ENCODE assay signal across 10 cellular contexts in genomic region chr5:42250-42649, GRCh38. TPM values are rescaled to one million over a fixed set of nuclear protein-coding genes. Genes with fewer than 3 reads are reported as not detected.
DNase-seq lines count a peak whose midpoint lies in the region; ATAC-seq and TF ChIP-seq lines count a peak whose summit lies in the region.
"Had no signal": no experiment of that assay in that cellular context is flagged by ENCODE, and none has a peak within 500 bp of the region (broad histone marks: within the 10 kb centered on the region; RNA-seq: fewer than 3 reads in every experiment).

No MANE protein-coding gene starts in this region.

- whole genome bisulfite sequencing in IMR-90 (ENCODE audit: extremely low coverage in 2 of 2, insufficient read length in 1 of 2), 2 experiments: no CpG with 5 or more reads among the region's 6 CpGs

- H2BK5ac ChIP-seq in IMR-90 (ENCODE audit: low read depth, low read length, poor library complexity, severe bottlenecking): no peak overlapping the region

- CTCF ChIA-PET in IMR-90 (lab: Yijun Ruan, JAX): no interaction called here

- peaks cover 30% of the 10 kb centered on the region for H3K27me3 ChIP-seq in IMR-90 (ENCODE audit: control insufficient read depth, insufficient read depth, low read length)
- peaks cover 3% of the 10 kb centered on the region for H3K27me3 ChIP-seq in brain microvascular endothelial cell (replicated peaks)
- no peaks in the 10 kb centered on the region for H3K27me3 ChIP-seq in vagina

- peak; percentile 76 for ATAC-seq in IMR-90 (ENCODE audit: low read depth)
- no peak for ATAC-seq in GM19467 (IDR thresholded peaks at IDR 0.05; ENCODE audit: unreplicated experiment)
- ATAC-seq: activated T-cell treated with anti-CD3 and anti-CD28 coated beads, Interleukin-2, amount 50 U/mL, for 72 hours had no signal

- H3K9ac ChIP-seq in IMR-90 (ENCODE audit: low read depth, low read length): no peak overlapping the region

- DNase-seq in AG09319 (ENCODE audit: extremely low read depth, low read depth) (no peak), IMR-90 (peak; percentile 4), brain microvascular endothelial cell (peak; percentile 13), left kidney (ENCODE audit: low read depth, low spot score) (peak; percentile 55), vagina (ENCODE audit: extremely low spot score in 2 of 2) (no peak)
- DNase-seq in activated CD4-positive, alpha-beta T cell treated with anti-CD3 and anti-CD28 coated beads, Interleukin-2, amount 50 U/mL, for 48 hours: no peak
- DNase-seq in activated naive CD4-positive, alpha-beta T cell treated with Interleukin-2 at 50 U/mL for 16 hours: no peak
- DNase-seq: activated T-cell treated with anti-CD3 and anti-CD28 coated beads, Interleukin-2, amount 50 U/mL, for 72 hours; NCI-H1105 had no signal

- no peak overlapping the region for H2AK9ac ChIP-seq in IMR-90 (replicated peaks; ENCODE audit: low read depth, low read length, poor library complexity)

- H3K9me3 ChIP-seq in IMR-90 (ENCODE audit: control insufficient read depth, insufficient read depth, low read length) (no peaks in the 10 kb centered on the region), vagina (no peaks in the 10 kb centered on the region)

- H3K23ac ChIP-seq in IMR-90 (ENCODE audit: low read depth, low read length): no peak overlapping the region

- BruUV-seq in IMR-90 (replicated peaks; lab: Mats Ljungman, UMichigan): no TSS peak

- H4K5ac ChIP-seq in IMR-90 (ENCODE audit: low read depth, low read length): no peak overlapping the region

- H3K4me1 ChIP-seq in IMR-90 (ENCODE audit: control insufficient read depth, insufficient read depth, low read length): no peaks in the 10 kb centered on the region
- no peaks in the 10 kb centered on the region for H3K4me1 ChIP-seq in vagina

- H3K4me2 ChIP-seq in IMR-90 (ENCODE audit: low read depth, low read length): no peak overlapping the region

- no peak overlapping the region for H2AFZ ChIP-seq in IMR-90 (replicated peaks; ENCODE audit: low read length, poor library complexity)

- H4K20me1 ChIP-seq in IMR-90 (ENCODE audit: insufficient read depth, low read length): no peaks in the 10 kb centered on the region

- no peak overlapping the region for H3K18ac ChIP-seq in IMR-90 (ENCODE audit: low read depth, low read length)

- no peaks in the 10 kb centered on the region for H3K36me3 ChIP-seq in IMR-90 (ENCODE audit: control insufficient read depth, insufficient read depth, low read length)
- no peaks in the 10 kb centered on the region for H3K36me3 ChIP-seq in brain microvascular endothelial cell (replicated peaks)
- no peaks in the 10 kb centered on the region for H3K36me3 ChIP-seq in vagina

- no peak overlapping the region for H3K4ac ChIP-seq in IMR-90 (ENCODE audit: low read depth, low read length)

- no peak overlapping the region for H3K14ac ChIP-seq in IMR-90 (replicated peaks; ENCODE audit: low read depth, low read length)

- TF ChIP-seq POLR2A in IMR-90 (IDR thresholded peaks at IDR 0.05; ENCODE audit: low read depth, low read length): no peak
- TF ChIP-seq POLR2A in vagina (IDR thresholded peaks at IDR 0.05): no peak

- no peak overlapping the region for H2AK5ac ChIP-seq in IMR-90 (ENCODE audit: low read depth, low read length)

- TF ChIP-seq RAD21 in IMR-90 (IDR thresholded peaks at IDR 0.05; ENCODE audit: low read length): peak; percentile 56

- H3K79me1 ChIP-seq in IMR-90 (ENCODE audit: low read depth in 1 of 2, low read length in 2 of 2): no peaks in the 10 kb centered on the region

- in situ Hi-C loops in IMR-90 (cut with MboI; ENCODE audit: low sequenced_read_pairs): no loop called here
- in situ Hi-C loops in brain microvascular endothelial cell (cut with HindIII; ENCODE audit: low pct_ligation_motif_present, low sequenced_read_pairs): no loop called here

- intact Hi-C loops in IMR-90 (cut with micrococcal nuclease): no loop called here
- intact Hi-C loops in vagina (cut with DNase I): no loop called here

- no peak overlapping the region for H4K91ac ChIP-seq in IMR-90 (ENCODE audit: insufficient read depth, low read depth, low read length)

- dilution Hi-C loops in IMR-90 (cut with HindIII; ENCODE audit: low sequenced_read_pairs, unreplicated experiment): no loop called here

- no peaks in the 10 kb centered on the region for H3K9me1 ChIP-seq in IMR-90 (ENCODE audit: insufficient read depth, low read length)

- no peak overlapping the region for H4K8ac ChIP-seq in IMR-90 (ENCODE audit: low read depth in 2 of 2, low read length in 2 of 2)

- no peak overlapping the region for H2BK15ac ChIP-seq in IMR-90 (ENCODE audit: low read depth, low read length)

- no peak overlapping the region for H3K27ac ChIP-seq in IMR-90 (ENCODE audit: insufficient read depth, low read length)
- H3K27ac ChIP-seq in brain microvascular endothelial cell: no peak overlapping the region
- H3K27ac ChIP-seq in vagina: no peak overlapping the region

- POLR2A ChIA-PET in IMR-90 (lab: Charles Lee; ENCODE audit: unreplicated experiment): no interaction called here

- TF ChIP-seq CTCF in AG09319 (IDR thresholded peaks at IDR 0.05; ENCODE audit: low read depth, low read length): peak; percentile 34
- peak; percentile 46 for TF ChIP-seq CTCF in IMR-90 (conservative IDR thresholded peaks at IDR 0.05; ENCODE audit: low read depth, low read length)
- TF ChIP-seq CTCF in brain microvascular endothelial cell (IDR thresholded peaks at IDR 0.05; ENCODE audit: low read depth, low read length, missing control alignments): peak; percentile 77
- no peak for TF ChIP-seq CTCF in vagina (IDR thresholded peaks at IDR 0.05)

- no peak overlapping the region for H2BK20ac ChIP-seq in IMR-90 (ENCODE audit: low read depth, low read length)

- H3K4me3 ChIP-seq in IMR-90 (ENCODE audit: insufficient read depth, low read depth, low read length) (no peak overlapping the region), brain microvascular endothelial cell (ENCODE audit: low read depth, low read length) (no peak overlapping the region), vagina (no peak overlapping the region)

- no peak overlapping the region for H3K56ac ChIP-seq in IMR-90 (ENCODE audit: extremely low read depth, insufficient read depth, low read length)

- H2BK120ac ChIP-seq in IMR-90 (ENCODE audit: low read depth, low read length): no peak overlapping the region

TF ChIP-seq in IMR-90, 13 proteins besides CTCF, POLR2A, EP300 and RAD21:
- TF ChIP-seq CEBPB (IDR thresholded peaks at IDR 0.05; ENCODE audit: low read depth, low read length) (no peak), SMC3 (IDR thresholded peaks at IDR 0.05; ENCODE audit: low read depth, low read length) (peak; percentile 37; the same call in 1 of the 2 replicates)
TF ChIP-seq in IMR-90: peak in this region for 1.

RNA-seq across cellular contexts. Expression of gene PLEKHG4B, which starts 49.7 kb away (rescaled TPM):
- total RNA-seq in IMR-90 (2012; rRNA removed) (1.1 TPM in 2 replicates), vagina (0.74 TPM)
- polyA plus RNA-seq in IMR-90 (2012; rRNA removed): 1.1 and 1.4 TPM in 2 replicates
- 0.82 and 0.98 TPM in 2 replicates for polyA plus RNA-seq in IMR-90 (2012; cell fraction: cytosol; rRNA removed)
- 3.8 and 5.2 TPM in 2 replicates for polyA plus RNA-seq in IMR-90 (2012; cell fraction: nucleus; rRNA removed; ENCODE audit: low replicate concordance)
- total RNA-seq: activated T-cell treated with anti-CD3 and anti-CD28 coated beads, Interleukin-2, amount 50 U/mL, for 72 hours had no signal

Comparison
In these comparisons a context has a peak if more than half of its experiments do, and no peak if none do; other contexts are left out.
1. DNase-seq: peak in IMR-90 (single experiment), brain microvascular endothelial cell (single experiment) and left kidney (single experiment); none in AG09319 (single experiment), activated CD4-positive, alpha-beta T cell treated with anti-CD3 and anti-CD28 coated beads, Interleukin-2, amount 50 U/mL, for 48 hours (0 of 2), vagina (0 of 2) and activated naive CD4-positive, alpha-beta T cell treated with Interleukin-2 at 50 U/mL for 16 hours (single experiment).
2. CTCF ChIP-seq: peak in AG09319 (single experiment), IMR-90 (single experiment) and brain microvascular endothelial cell (single experiment); none in vagina (0 of 3).